ENCODE assay signal across 8 cellular contexts in the genomic region with DNA sequence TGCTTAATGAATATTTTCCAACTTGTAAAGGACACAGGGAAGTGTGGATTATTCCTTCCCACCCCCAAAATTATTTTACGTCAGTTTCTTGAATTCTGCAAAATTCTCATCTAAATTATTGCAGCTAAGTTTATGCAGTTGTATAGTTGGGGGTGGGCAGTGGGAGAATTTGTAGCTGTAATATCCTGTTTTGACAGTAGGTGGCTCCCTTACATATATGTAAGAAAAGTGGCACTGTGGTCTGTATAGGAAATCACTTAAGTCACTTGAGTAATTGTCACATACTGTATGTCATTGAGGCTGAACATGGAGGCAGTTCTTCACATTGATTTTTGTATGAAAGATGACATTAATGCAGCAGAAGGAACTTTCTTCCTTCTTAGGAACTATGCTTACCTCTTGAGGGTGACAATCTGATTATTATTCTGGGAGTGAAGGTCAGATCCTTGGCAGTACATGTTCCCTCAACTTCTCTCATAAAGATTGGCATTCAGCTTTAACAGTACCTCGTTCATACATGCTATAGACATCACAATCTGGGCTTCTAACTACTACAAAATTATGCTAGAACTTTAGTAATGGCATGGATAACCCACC. TPM values are rescaled to one million over a fixed set of nuclear protein-coding genes. Genes with fewer than 3 reads are reported as not detected.
DNase-seq lines count a peak whose midpoint lies in the region; ATAC-seq and TF ChIP-seq lines count a peak whose summit lies in the region.

No MANE protein-coding gene starts in this region.

- peak; percentile 67 for TF ChIP-seq CTCF in foreskin fibroblast (IDR thresholded peaks at IDR 0.05; ENCODE audit: low read depth, low read length)
- peak in 1 of 3 donors; percentile 8 for TF ChIP-seq CTCF in omental fat pad (IDR thresholded peaks at IDR 0.05)

- ATAC-seq in GM19467 (IDR thresholded peaks at IDR 0.05; ENCODE audit: unreplicated experiment), result peak; percentile 58
- peak; percentile 38 for ATAC-seq in HG03558 (IDR thresholded peaks at IDR 0.05; ENCODE audit: extremely low read depth, unreplicated experiment)
- ATAC-seq in activated CD8-positive, alpha-beta memory T cell treated with anti-CD3 and anti-CD28 coated beads, Interleukin-2, amount 10 ng/mL, durations not matched to agents 7 days and 5 days, result peak; percentile 86
- peak; percentile 75 for ATAC-seq in omental fat pad (ENCODE audit: low FRiP score)

- H3K4me3 ChIP-seq in foreskin fibroblast (ENCODE audit: low read depth in 1 of 2, low read length in 2 of 2), result no peak overlapping the region

- CTCF ChIA-PET in activated CD8-positive, alpha-beta memory T cell treated with anti-CD3 and anti-CD28 coated beads, Interleukin-2, amount 10 ng/mL, durations not matched to agents 7 days and 5 days (lab: Charles Lee), result interaction anchor here (0.7 to 1.9 kb wide), 16 partner anchors 9 to 1480 kb away, joined by 3 to 11 read pairs (median 4); partner anchors contain the start of gene CFAP206

- peak; percentile 52 for DNase-seq in DMS 273 treated with DMSO at 0.1 percent for 48 hours (lab: John Stamatoyannopoulos, UW)
- peak; percentile 85 for DNase-seq in NCI-H69 (lab: John Stamatoyannopoulos, UW)
- DNase-seq in activated CD8-positive, alpha-beta memory T cell treated with anti-CD3 and anti-CD28 coated beads, Interleukin-2, amount 10 ng/mL, durations not matched to agents 7 days and 5 days, result no peak
- peak; percentile 40 to 78 for DNase-seq in foreskin fibroblast
- DNase-seq in omental fat pad (ENCODE audit: low spot score), result no peak
- DNase-seq in epidermal melanocyte (ENCODE audit: insufficient read length, low spot score), result no peak

- no peak overlapping the region for H3K4me3 Mint-ChIP-seq in activated CD8-positive, alpha-beta memory T cell treated with anti-CD3 and anti-CD28 coated beads, Interleukin-2, amount 10 ng/mL, durations not matched to agents 7 days and 5 days

- peaks cover 2% of the 10 kb centered on the region for H3K4me1 Mint-ChIP-seq in activated CD8-positive, alpha-beta memory T cell treated with anti-CD3 and anti-CD28 coated beads, Interleukin-2, amount 10 ng/mL, durations not matched to agents 7 days and 5 days

- H3K27ac Mint-ChIP-seq in activated CD8-positive, alpha-beta memory T cell treated with anti-CD3 and anti-CD28 coated beads, Interleukin-2, amount 10 ng/mL, durations not matched to agents 7 days and 5 days, result no peak overlapping the region

- H3K9me3 Mint-ChIP-seq in activated CD8-positive, alpha-beta memory T cell treated with anti-CD3 and anti-CD28 coated beads, Interleukin-2, amount 10 ng/mL, durations not matched to agents 7 days and 5 days (ENCODE audit: low read depth), result no peaks in the 10 kb centered on the region

- H3K27me3 Mint-ChIP-seq in activated CD8-positive, alpha-beta memory T cell treated with anti-CD3 and anti-CD28 coated beads, Interleukin-2, amount 10 ng/mL, durations not matched to agents 7 days and 5 days, result no peaks in the 10 kb centered on the region

- H3K36me3 Mint-ChIP-seq in activated CD8-positive, alpha-beta memory T cell treated with anti-CD3 and anti-CD28 coated beads, Interleukin-2, amount 10 ng/mL, durations not matched to agents 7 days and 5 days, result no peaks in the 10 kb centered on the region

RNA-seq across cellular contexts. Expression of gene CFAP206, which starts 14.6 kb away (rescaled TPM):
- not detected for total RNA-seq in activated CD8-positive, alpha-beta memory T cell treated with anti-CD3 and anti-CD28 coated beads, Interleukin-2, amount 10 ng/mL, durations not matched to agents 7 days and 5 days
- under 1 TPM in 1 of 4 donors, not detected in 3; 0.37 TPM for total RNA-seq in omental fat pad

RNA-seq across cellular contexts. Expression of gene C6orf163, which starts 48.5 kb away (rescaled TPM):
- total RNA-seq in activated CD8-positive, alpha-beta memory T cell treated with anti-CD3 and anti-CD28 coated beads, Interleukin-2, amount 10 ng/mL, durations not matched to agents 7 days and 5 days, result 1 to 10 TPM; 1.7 to 1.8 TPM
- 1 to 10 TPM; 1.7 to 7.4 (median 2.0) TPM for total RNA-seq in omental fat pad

Comparison
In these comparisons a context has a peak if more than half of its experiments do, and no peak if none do; other contexts are left out.
1. DNase-seq: peak in DMS 273 treated with DMSO at 0.1 percent for 48 hours (single experiment), NCI-H69 (single experiment) and foreskin fibroblast (2 of 2); none in activated CD8-positive, alpha-beta memory T cell treated with anti-CD3 and anti-CD28 coated beads, Interleukin-2, amount 10 ng/mL, durations not matched to agents 7 days and 5 days (single experiment), omental fat pad (single experiment) and epidermal melanocyte (single experiment).
2. Peak in every context shown above with its lines, with median percentiles within 50 percentile points of each other: ATAC-seq.